Comparison of ENCODE assay signal across 2 cellular contexts in genomic region chr10:111137012-111137411, GRCh38.
TF ChIP-seq lines count a peak whose summit lies in the region.

No MANE protein-coding gene starts in this region.

TF ChIP-seq in A549, 52 proteins besides CTCF, POLR2A, EP300 and RAD21 (continued from another document):
- TF ChIP-seq ATOH8 (CRISPR knock-in tag; IDR thresholded peaks at IDR 0.05; ENCODE audit: low read depth) (no peak), CHD4 (IDR thresholded peaks at IDR 0.05; ENCODE audit: borderline replicate concordance) (no peak), TFCP2L1 (CRISPR knock-in tag; IDR thresholded peaks at IDR 0.05) (no peak), RNF2 (IDR thresholded peaks at IDR 0.05; ENCODE audit: borderline replicate concordance, low read depth) (no peak), MAX (IDR thresholded peaks at IDR 0.05) (no peak), ZC3H11A (IDR thresholded peaks at IDR 0.05) (no peak), POLR2AphosphoS2 (conservative IDR thresholded peaks at IDR 0.05; ENCODE audit: low read length) (no peak), HDAC2 (IDR thresholded peaks at IDR 0.05) (no peak), NR3C1 (IDR thresholded peaks at IDR 0.05) (no peak), KDM1A (IDR thresholded peaks at IDR 0.05; ENCODE audit: low read depth) (no peak), CBX2 (IDR thresholded peaks at IDR 0.05; ENCODE audit: borderline replicate concordance, low read depth) (no peak), PBX3 (IDR thresholded peaks at IDR 0.05) (no peak), CEBPB (IDR thresholded peaks at IDR 0.05) (no peak), ZFP36 (IDR thresholded peaks at IDR 0.05; ENCODE audit: borderline replicate concordance, partially characterized antibody) (no peak)

TF ChIP-seq in IMR-90, 13 proteins besides CTCF, POLR2A, EP300 and RAD21 (continued from another document):
- TF ChIP-seq USF2 (IDR thresholded peaks at IDR 0.05; ENCODE audit: low read depth, low read length) (no peak), MAZ (IDR thresholded peaks at IDR 0.05; ENCODE audit: borderline replicate concordance, low read depth, low read length) (no peak), CHD1 (IDR thresholded peaks at IDR 0.05; ENCODE audit: low read depth, low read length) (no peak), BHLHE40 (IDR thresholded peaks at IDR 0.05; ENCODE audit: low read depth, low read length) (no peak), ELK1 (IDR thresholded peaks at IDR 0.05; ENCODE audit: borderline replicate concordance, low read depth, low read length) (no peak), NFE2L2 (IDR thresholded peaks at IDR 0.05; ENCODE audit: low read depth, low read length) (no peak), MAFK (IDR thresholded peaks at IDR 0.05; ENCODE audit: low read depth, low read length) (no peak), FOS (IDR thresholded peaks at IDR 0.05; ENCODE audit: low read depth, low read length) (no peak)
